ENCODE assay signal across 13 cellular contexts in genomic region chr15:70072479-70072878, GRCh38.
"Had no signal": no experiment of that assay in that cellular context is flagged by ENCODE, and none has a peak within 500 bp of the region (broad histone marks: within the 10 kb centered on the region; RNA-seq: fewer than 3 reads in every experiment).

No MANE protein-coding gene starts in this region.

- H3K4me1 ChIP-seq: ascending aorta had no signal

- ATAC-seq: activated CD8-positive, alpha-beta T cell treated with anti-CD3 and anti-CD28 coated beads, Interleukin-2, amount 10 ng/mL, durations not matched to agents 7 days and 5 days; gastroesophageal sphincter; stimulated activated effector memory CD8-positive, alpha-beta T cell treated with anti-CD3 and anti-CD28 coated beads, Interleukin-12 subunit alpha, Interleukin-12 subunit beta, amount 100 ng/mL, for 72 hours; T-helper 17 cell; WTC11 had no signal

- H3K9me3 Mint-ChIP-seq: stimulated activated effector memory CD8-positive, alpha-beta T cell treated with anti-CD3 and anti-CD28 coated beads, Interleukin-12 subunit alpha, Interleukin-12 subunit beta, amount 100 ng/mL, for 72 hours; WTC11 had no signal

- H3K27me3 ChIP-seq: ascending aorta, gastroesophageal sphincter, neutrophil, transverse colon had no signal

- H3K27ac ChIP-seq: ascending aorta, gastroesophageal sphincter, neutrophil, transverse colon had no signal

- DNase-seq: activated CD4-positive, alpha-beta T cell treated with anti-CD3 and anti-CD28 coated beads for 48 hours; activated CD8-positive, alpha-beta T cell treated with anti-CD3 and anti-CD28 coated beads, Interleukin-2, amount 10 ng/mL, durations not matched to agents 7 days and 5 days; dermis blood vessel endothelial cell; midbrain; substantia nigra; T-helper 17 cell; transverse colon had no signal

- H3K4me3 Mint-ChIP-seq: activated CD8-positive, alpha-beta T cell treated with anti-CD3 and anti-CD28 coated beads, Interleukin-2, amount 10 ng/mL, durations not matched to agents 7 days and 5 days; stimulated activated effector memory CD8-positive, alpha-beta T cell treated with anti-CD3 and anti-CD28 coated beads, Interleukin-12 subunit alpha, Interleukin-12 subunit beta, amount 100 ng/mL, for 72 hours; WTC11 had no signal

- H3K27ac Mint-ChIP-seq: activated CD8-positive, alpha-beta T cell treated with anti-CD3 and anti-CD28 coated beads, Interleukin-2, amount 10 ng/mL, durations not matched to agents 7 days and 5 days; T-helper 17 cell had no signal

- H3K4me3 ChIP-seq: ascending aorta, gastroesophageal sphincter, lung, transverse colon had no signal

- H3K9me3 ChIP-seq: ascending aorta, gastroesophageal sphincter, transverse colon had no signal

- H3K27me3 Mint-ChIP-seq: T-helper 17 cell had no signal
